Comparison of ENCODE assay signal across 23 cellular contexts in the genomic region with DNA sequence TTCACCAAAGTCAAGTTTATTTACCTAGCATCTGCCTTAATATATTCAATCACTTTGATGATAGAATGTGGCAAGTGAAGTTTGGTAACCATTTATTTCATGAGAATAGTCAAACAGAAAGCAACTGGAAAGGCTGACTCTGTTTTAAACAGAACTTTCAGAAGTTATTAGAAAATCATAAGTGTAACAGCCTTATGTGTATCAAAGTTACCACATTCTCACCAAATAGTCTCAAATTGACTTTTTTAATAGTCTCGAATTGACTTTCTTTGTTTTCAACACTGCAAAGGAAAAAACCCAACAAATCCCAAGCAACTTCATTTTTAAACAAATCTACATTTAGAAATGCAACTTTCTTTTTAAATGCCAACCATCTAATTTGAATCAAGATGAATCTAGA. TPM values are rescaled to one million over a fixed set of nuclear protein-coding genes. Genes with fewer than 3 reads are reported as not detected.
DNase-seq lines count a peak whose midpoint lies in the region; ATAC-seq and TF ChIP-seq lines count a peak whose summit lies in the region.
"Had no signal": no experiment of that assay in that cellular context is flagged by ENCODE, and none has a peak within 500 bp of the region (broad histone marks: within the 10 kb centered on the region; RNA-seq: fewer than 3 reads in every experiment).

No MANE protein-coding gene starts in this region.

- WGBS in smooth muscle cell (ENCODE audit: low lambda C conversion rate) = 97% methylated on average over 1 of the region's 1 CpG

- H3K27me3 ChIP-seq in OCI-LY3 (ENCODE audit: low read depth, low read length) (no peaks in the 10 kb centered on the region), brain microvascular endothelial cell (replicated peaks) (no peaks in the 10 kb centered on the region), smooth muscle cell (ENCODE audit: low read depth) (no peaks in the 10 kb centered on the region)
- H3K27me3 ChIP-seq: left lung, sigmoid colon, testis, uterus had no signal

- no peaks in the 10 kb centered on the region; the same call in 1 of the 2 replicates for H3K79me2 ChIP-seq in OCI-LY3 (ENCODE audit: low read length)
- no peaks in the 10 kb centered on the region for H3K79me2 ChIP-seq in smooth muscle cell (ENCODE audit: low read depth)

- no peak overlapping the region for H3K4me3 ChIP-seq in OCI-LY3 (ENCODE audit: low read length)
- no peak overlapping the region for H3K4me3 ChIP-seq in brain microvascular endothelial cell (ENCODE audit: low read depth, low read length)
- no peak overlapping the region for H3K4me3 ChIP-seq in smooth muscle cell
- H3K4me3 ChIP-seq: left lung, prostate gland, sigmoid colon, testis, uterus had no signal

- TF ChIP-seq CTCF in OCI-LY3 (IDR thresholded peaks at IDR 0.05; ENCODE audit: low read depth, low read length) = no peak
- TF ChIP-seq CTCF in brain microvascular endothelial cell (IDR thresholded peaks at IDR 0.05; ENCODE audit: low read depth, low read length, missing control alignments) = no peak
- no peak for TF ChIP-seq CTCF in smooth muscle cell (IDR thresholded peaks at IDR 0.05; ENCODE audit: borderline replicate concordance, insufficient read depth, poor library complexity, severe bottlenecking)

- peaks cover 73% of the 10 kb centered on the region for H3K36me3 ChIP-seq in OCI-LY3 (replicated peaks; ENCODE audit: low read depth, low read length)
- H3K36me3 ChIP-seq in brain microvascular endothelial cell (replicated peaks) = peaks cover 19% of the 10 kb centered on the region
- peaks cover 32% of the 10 kb centered on the region for H3K36me3 ChIP-seq in smooth muscle cell (ENCODE audit: low read depth)
- H3K36me3 ChIP-seq: uterus had no signal

- peaks cover 20% of the 10 kb centered on the region for H3K4me1 Mint-ChIP-seq in activated naive CD8-positive, alpha-beta T cell (ENCODE audit: low read depth)
- peaks cover 31% of the 10 kb centered on the region for H3K4me1 Mint-ChIP-seq in activated naive CD8-positive, alpha-beta T cell treated with anti-CD3 and anti-CD28 coated beads for 36 hours

- no peaks in the 10 kb centered on the region for H3K9me3 Mint-ChIP-seq in activated naive CD8-positive, alpha-beta T cell (ENCODE audit: low read depth)
- peaks cover 1% of the 10 kb centered on the region for H3K9me3 Mint-ChIP-seq in activated naive CD8-positive, alpha-beta T cell treated with anti-CD3 and anti-CD28 coated beads for 36 hours
- H3K9me3 Mint-ChIP-seq: stimulated activated naive B cell treated with anti-CD40 and anti-IgM and Interleukin-4, amounts not matched to agents 10 μg/mL and 1 μg/mL and 100 μg/mL, for 72 hours had no signal

- H3K9ac ChIP-seq in OCI-LY3 (ENCODE audit: low read length) (no peak overlapping the region), smooth muscle cell (ENCODE audit: low read depth) (no peak overlapping the region)

- no peaks in the 10 kb centered on the region for H3K9me3 ChIP-seq in OCI-LY3 (ENCODE audit: insufficient read depth, low read length)
- H3K9me3 ChIP-seq in smooth muscle cell (replicated peaks; ENCODE audit: low read depth) = no peaks in the 10 kb centered on the region
- H3K9me3 ChIP-seq: left lung, prostate gland, sigmoid colon, testis, uterus had no signal

- H3K4me3 Mint-ChIP-seq in activated naive CD8-positive, alpha-beta T cell = no peak overlapping the region
- no peak overlapping the region for H3K4me3 Mint-ChIP-seq in activated naive CD8-positive, alpha-beta T cell treated with anti-CD3 and anti-CD28 coated beads for 36 hours
- H3K4me3 Mint-ChIP-seq: stimulated activated naive B cell treated with anti-CD40 and anti-IgM and Interleukin-4, amounts not matched to agents 10 μg/mL and 1 μg/mL and 100 μg/mL, for 72 hours had no signal

- no peaks in the 10 kb centered on the region for H3K27me3 Mint-ChIP-seq in activated naive CD8-positive, alpha-beta T cell
- H3K27me3 Mint-ChIP-seq in activated naive CD8-positive, alpha-beta T cell treated with anti-CD3 and anti-CD28 coated beads for 36 hours = no peaks in the 10 kb centered on the region
- H3K27me3 Mint-ChIP-seq: stimulated activated naive B cell treated with anti-CD40 and anti-IgM and Interleukin-4, amounts not matched to agents 10 μg/mL and 1 μg/mL and 100 μg/mL, for 72 hours had no signal

- H4K20me1 ChIP-seq in OCI-LY3 (ENCODE audit: insufficient read depth, low read length) (peaks cover 40% of the 10 kb centered on the region), smooth muscle cell (ENCODE audit: low read depth) (peaks cover 22% of the 10 kb centered on the region)

- peaks cover 54% of the 10 kb centered on the region for H3K36me3 Mint-ChIP-seq in activated naive CD8-positive, alpha-beta T cell
- peaks cover 88% of the 10 kb centered on the region for H3K36me3 Mint-ChIP-seq in activated naive CD8-positive, alpha-beta T cell treated with anti-CD3 and anti-CD28 coated beads for 36 hours

- H3K27ac ChIP-seq in OCI-LY3 (ENCODE audit: low read length) = peak overlapping the region; percentile 14; the same call in 1 of the 2 replicates
- no peak overlapping the region for H3K27ac ChIP-seq in brain microvascular endothelial cell
- no peak overlapping the region for H3K27ac ChIP-seq in smooth muscle cell (ENCODE audit: low read depth)
- H3K27ac ChIP-seq: C4-2B, epithelial cell of prostate, left lung, prostate gland, sigmoid colon, testis, uterus had no signal

- peak; percentile 39 for ATAC-seq in GM18907 (IDR thresholded peaks at IDR 0.05; ENCODE audit: unreplicated experiment)
- peak; percentile 21 for ATAC-seq in stimulated activated naive CD8-positive, alpha-beta T cell treated with anti-CD3 and anti-CD28 coated beads, Interleukin-15, Interleukin-2, amounts not matched to agents 100 U/mL and 50 U/mL, for 24 hours
- ATAC-seq: left lung; stimulated activated naive B cell treated with anti-CD40 and anti-IgM and Interleukin-4, amounts not matched to agents 10 μg/mL and 1 μg/mL and 100 μg/mL, for 72 hours had no signal

- peaks cover 5% of the 10 kb centered on the region for H3F3A ChIP-seq in smooth muscle cell (ENCODE audit: low read depth)

- H3K4me1 ChIP-seq in OCI-LY3 (ENCODE audit: low read length) (peaks cover 19% of the 10 kb centered on the region), smooth muscle cell (ENCODE audit: low read depth) (no peaks in the 10 kb centered on the region)
- H3K4me1 ChIP-seq: prostate gland, sigmoid colon, testis, uterus had no signal

- in situ Hi-C loops in brain microvascular endothelial cell (cut with HindIII; ENCODE audit: low pct_ligation_motif_present, low sequenced_read_pairs) = no loop called here

- no peak overlapping the region for H2AFZ ChIP-seq in OCI-LY3 (ENCODE audit: low read depth, low read length)
- H2AFZ ChIP-seq in smooth muscle cell (ENCODE audit: low read depth) = no peak overlapping the region

- no peak overlapping the region; the same call in 1 of the 2 replicates for H3K4me2 ChIP-seq in OCI-LY3 (ENCODE audit: low read length)
- H3K4me2 ChIP-seq in smooth muscle cell = no peak overlapping the region

- no peak for DNase-seq in activated naive CD8-positive, alpha-beta T cell treated with anti-CD3 and anti-CD28 coated beads for 36 hours
- no peak for DNase-seq in stimulated activated naive CD8-positive, alpha-beta T cell treated with anti-CD3 and anti-CD28 coated beads, Interleukin-15, Interleukin-2, amounts not matched to agents 100 U/mL and 50 U/mL, for 24 hours
- DNase-seq in brain microvascular endothelial cell (no peak), smooth muscle cell (lab: John Stamatoyannopoulos, UW; ENCODE audit: unreplicated experiment) (no peak)
- DNase-seq: activated effector memory CD4-positive, alpha-beta T cell treated with Interleukin-2 at 50 U/mL for 16 hours; amniotic stem cell; HCEC 1CT; left lung; mesendoderm; NCI-H1436 treated with DMSO at 0.1 percent for 48 hours; NCI-H2107; NCI-H446; sigmoid colon; stimulated activated CD4-positive, alpha-beta T cell treated with anti-CD3 and anti-CD28 coated beads, Interleukin-4, amount 100 ng/mL, for 4 hours; stimulated activated naive B cell treated with anti-CD40 and anti-IgM and Interleukin-4, amounts not matched to agents 10 μg/mL and 1 μg/mL and 100 μg/mL, for 72 hours; testis; uterus had no signal

- peak overlapping the region; percentile 30 for H3K27ac Mint-ChIP-seq in activated naive CD8-positive, alpha-beta T cell
- H3K27ac Mint-ChIP-seq in activated naive CD8-positive, alpha-beta T cell treated with anti-CD3 and anti-CD28 coated beads for 36 hours = no peak overlapping the region
- H3K27ac Mint-ChIP-seq: stimulated activated naive B cell treated with anti-CD40 and anti-IgM and Interleukin-4, amounts not matched to agents 10 μg/mL and 1 μg/mL and 100 μg/mL, for 72 hours had no signal

RNA-seq across cellular contexts. Expression of gene NAMPT, which starts 29.5 kb away (rescaled TPM):
- total RNA-seq in activated naive CD8-positive, alpha-beta T cell treated with anti-CD3 and anti-CD28 coated beads for 36 hours = 100 to 1,000 TPM; 590 to 613 TPM
- 189 and 239 TPM in 2 replicates for total RNA-seq in smooth muscle cell
- polyA plus RNA-seq in smooth muscle cell = 49.1 and 53.3 TPM in 2 replicates
